14 cellular contexts compared by ENCODE assay signal in genomic region chr21:38815060-38815405, GRCh38. TPM values are rescaled to one million over a fixed set of nuclear protein-coding genes. Genes with fewer than 3 reads are reported as not detected.
DNase-seq lines count a peak whose midpoint lies in the region; ATAC-seq, FAIRE-seq and TF ChIP-seq lines count a peak whose summit lies in the region.
"Had no signal": no experiment of that assay in that cellular context is flagged by ENCODE, and none has a peak within 500 bp of the region (broad histone marks: within the 10 kb centered on the region; RNA-seq: fewer than 3 reads in every experiment).

No MANE protein-coding gene starts in this region.

- H3K18ac ChIP-seq in mesenchymal stem cell (ENCODE audit: low read depth in 1 of 2, low read length in 2 of 2) = no peak overlapping the region

- H3K4me3 ChIP-seq in liver (ENCODE audit: low read depth in 1 of 3, low read length in 3 of 3) (no peak overlapping the region), HepG2 (replicated peaks in 1 of 3; ENCODE audit: insufficient read depth in 1 of 3, low read depth in 2 of 3, low read length in 3 of 3) (no peak overlapping the region), mesenchymal stem cell (ENCODE audit: insufficient read depth in 1 of 2, low read depth in 1 of 2, low read length in 2 of 2) (no peak overlapping the region), gastroesophageal sphincter (no peak overlapping the region)

- no peak for TF ChIP-seq EP300 in HepG2 (IDR thresholded peaks at IDR 0.05; ENCODE audit: low read depth in 2 of 2, low read length in 2 of 2)
- TF ChIP-seq EP300 in HepG2 (CRISPR knock-in tag; IDR thresholded peaks at IDR 0.05; ENCODE audit: borderline replicate concordance) = no peak
- no peak for TF ChIP-seq EP300 in gastroesophageal sphincter (IDR thresholded peaks at IDR 0.05)

- H3K9ac ChIP-seq in liver (ENCODE audit: low read depth in 1 of 2, low read length in 2 of 2) (no peak overlapping the region), HepG2 (ENCODE audit: insufficient read depth, low read depth, low read length) (no peak overlapping the region), mesenchymal stem cell (ENCODE audit: low read length) (no peak overlapping the region)

- DNase-seq in HepG2 (ENCODE audit: low spot score) = no peak
- peak; percentile 74 for DNase-seq in amniotic epithelial cell (ENCODE audit: low read depth)
- peak; percentile 57 for DNase-seq in mesenchymal stem cell
- DNase-seq in H4 (ENCODE audit: low spot score) = no peak
- no peak for DNase-seq in mesothelial cell of epicardium (ENCODE audit: low spot score in 2 of 2, unreplicated experiment in 2 of 2)
- DNase-seq: activated CD4-positive, alpha-beta memory T cell treated with anti-CD3 and anti-CD28 coated beads for 36 hours; activated naive CD4-positive, alpha-beta T cell treated with anti-CD3 and anti-CD28 coated beads for 36 hours; GOT3; NCI-H226; posterior cingulate gyrus had no signal

- no peak overlapping the region for H2BK12ac ChIP-seq in mesenchymal stem cell (ENCODE audit: low read length in 2 of 2)

- peaks cover 27% of the 10 kb centered on the region for H3K79me1 ChIP-seq in mesenchymal stem cell (replicated peaks; ENCODE audit: low read length, poor library complexity, severe bottlenecking)

- in situ Hi-C loops in HepG2 (cut with HindIII; ENCODE audit: extremely low pct_ligation_motif_present, low pct_unique_long_range_greater_than_20kb) = no loop called here

- H3K27me3 Mint-ChIP-seq in mesothelial cell of epicardium (ENCODE audit: low read depth) = no peaks in the 10 kb centered on the region
- H3K27me3 Mint-ChIP-seq: activated CD4-positive, alpha-beta memory T cell treated with anti-CD3 and anti-CD28 coated beads for 36 hours had no signal

- no peak overlapping the region for H2BK5ac ChIP-seq in mesenchymal stem cell (ENCODE audit: low read depth, low read length, poor library complexity, severe bottlenecking)

- no peak overlapping the region for H4K91ac ChIP-seq in mesenchymal stem cell (ENCODE audit: low read length)

- peaks cover 6 to 39% (median 19%) of the 10 kb centered on the region in 4 donors for H3K4me1 ChIP-seq in liver (ENCODE audit: control insufficient read depth in 4 of 4, insufficient read depth in 4 of 4, low read length in 3 of 4)
- peaks cover 63% of the 10 kb centered on the region for H3K4me1 ChIP-seq in HepG2 (ENCODE audit: insufficient read depth, low read length)
- H3K4me1 ChIP-seq in mesenchymal stem cell (ENCODE audit: control insufficient read depth, insufficient read depth, low read depth, low read length) = peaks cover 14% of the 10 kb centered on the region
- peaks cover 2 to 75% (median 8%) of the 10 kb centered on the region in 3 donors for H3K4me1 ChIP-seq in gastroesophageal sphincter

- TF ChIP-seq RAD21 in liver (IDR thresholded peaks at IDR 0.05) = no peak
- no peak for TF ChIP-seq RAD21 in HepG2 (CRISPR knock-in tag; IDR thresholded peaks at IDR 0.05)

- H3K4me1 Mint-ChIP-seq in mesothelial cell of epicardium = peaks cover 18% of the 10 kb centered on the region

- intact Hi-C loops in HepG2 (cut with micrococcal nuclease; ENCODE audit: unreplicated experiment) = no loop called here

- H3K14ac ChIP-seq in mesenchymal stem cell (ENCODE audit: low read length in 2 of 2) = no peak overlapping the region

- CTCF ChIA-PET in HepG2 (lab: Yijun Ruan, JAX; ENCODE audit: low intra/inter-chr PET ratio, low total read pairs) = no interaction called here

- TF ChIP-seq POLR2A in HepG2 (IDR thresholded peaks at IDR 0.05; ENCODE audit: insufficient read depth in 1 of 2, low read depth in 2 of 2, low read length in 2 of 2) = no peak
- no peak for TF ChIP-seq POLR2A in gastroesophageal sphincter (IDR thresholded peaks at IDR 0.05)

- H3K36me3 Mint-ChIP-seq in mesothelial cell of epicardium = peaks cover 64% of the 10 kb centered on the region

- H3K4ac ChIP-seq in mesenchymal stem cell (ENCODE audit: low read depth in 1 of 2, low read length in 2 of 2) = no peak overlapping the region

- H2AFZ ChIP-seq in HepG2 (ENCODE audit: low read length) (no peak overlapping the region), mesenchymal stem cell (ENCODE audit: low read depth, low read length) (no peak overlapping the region)

- ATAC-seq in HepG2 = no peak
- no peak for ATAC-seq in GM18520 (IDR thresholded peaks at IDR 0.05; ENCODE audit: unreplicated experiment)
- ATAC-seq in gastroesophageal sphincter = no peak

- peaks cover 4% of the 10 kb centered on the region for H3K9me3 Mint-ChIP-seq in mesothelial cell of epicardium
- H3K9me3 Mint-ChIP-seq: activated CD4-positive, alpha-beta memory T cell treated with anti-CD3 and anti-CD28 coated beads for 36 hours; activated naive CD4-positive, alpha-beta T cell treated with anti-CD3 and anti-CD28 coated beads for 36 hours had no signal

- no peak overlapping the region for H4K8ac ChIP-seq in mesenchymal stem cell (ENCODE audit: low read length)

- WGBS in liver = 79% methylated on average over 2 of the region's 2 CpGs
- WGBS in HepG2 (ENCODE audit: low lambda C conversion rate) = 81% methylated on average over 2 of the region's 2 CpGs
- no CpG with 5 or more reads among the region's 2 CpGs for WGBS in mesenchymal stem cell
- WGBS in gastroesophageal sphincter (ENCODE audit: low coverage in 1 of 2), 2 donors = 67 to 100% methylated on average over 2 of the region's 2 CpGs

- peaks cover 44% of the 10 kb centered on the region for H3K79me2 ChIP-seq in HepG2 (ENCODE audit: insufficient read depth, low read length)

- no peak overlapping the region for H3K27ac Mint-ChIP-seq in mesothelial cell of epicardium
- H3K27ac Mint-ChIP-seq: activated CD4-positive, alpha-beta memory T cell treated with anti-CD3 and anti-CD28 coated beads for 36 hours; activated naive CD4-positive, alpha-beta T cell treated with anti-CD3 and anti-CD28 coated beads for 36 hours had no signal

- no peaks in the 10 kb centered on the region for H3K27me3 ChIP-seq in liver (ENCODE audit: control insufficient read depth in 4 of 4, insufficient read depth in 4 of 4, low read length in 3 of 4)
- H3K27me3 ChIP-seq in HepG2 (ENCODE audit: control insufficient read depth in 1 of 2, insufficient read depth in 2 of 2, low read length in 2 of 2) = no peaks in the 10 kb centered on the region
- no peaks in the 10 kb centered on the region for H3K27me3 ChIP-seq in mesenchymal stem cell (ENCODE audit: control insufficient read depth in 1 of 2, insufficient read depth in 1 of 2, low read length in 2 of 2)
- H3K27me3 ChIP-seq in gastroesophageal sphincter = no peaks in the 10 kb centered on the region

- POLR2A ChIA-PET in HepG2 (lab: Yijun Ruan, JAX) = no interaction called here

- no TSS peak for BruUV-seq in HepG2 (replicated peaks; lab: Mats Ljungman, UMichigan)

- no peak for TF ChIP-seq CTCF in liver (IDR thresholded peaks at IDR 0.05; ENCODE audit: low read depth, low read length, missing input control)
- TF ChIP-seq CTCF in HepG2 (CRISPR knock-in tag; IDR thresholded peaks at IDR 0.05) = no peak
- no peak for TF ChIP-seq CTCF in gastroesophageal sphincter (IDR thresholded peaks at IDR 0.05)
- no peak for TF ChIP-seq CTCF in mesothelial cell of epicardium (IDR thresholded peaks at IDR 0.05; ENCODE audit: unreplicated experiment)

- peaks cover 27% of the 10 kb centered on the region for H4K20me1 ChIP-seq in HepG2 (ENCODE audit: insufficient read depth, low read length)

- H3K36me3 ChIP-seq in liver (ENCODE audit: control insufficient read depth in 4 of 4, insufficient read depth in 3 of 4, low read depth in 1 of 4, low read length in 3 of 4) (peaks cover 29 to 88% (median 76%) of the 10 kb centered on the region in 4 donors), HepG2 (replicated peaks in 1 of 2; ENCODE audit: control insufficient read depth in 1 of 2, insufficient read depth in 2 of 2, low read length in 2 of 2) (peaks cover 42 to 93% of the 10 kb centered on the region in 2 experiments), mesenchymal stem cell (ENCODE audit: control insufficient read depth in 1 of 2, insufficient read depth in 2 of 2, low read depth in 1 of 2, low read length in 2 of 2) (peaks cover 45 to 76% of the 10 kb centered on the region in 2 experiments), gastroesophageal sphincter (peaks cover 0 to 96% of the 10 kb centered on the region in 2 donors)

- FAIRE-seq in HepG2 (lab: Jason Lieb, UNC) = no peak
- FAIRE-seq: urothelium cell line had no signal

- no peak overlapping the region for H3K23ac ChIP-seq in mesenchymal stem cell (ENCODE audit: low read length in 2 of 2)

- H3K9me3 ChIP-seq in liver (ENCODE audit: control insufficient read depth in 4 of 4, low read length in 3 of 4) (no peaks in the 10 kb centered on the region), HepG2 (ENCODE audit: low read length) (no peaks in the 10 kb centered on the region), mesenchymal stem cell (ENCODE audit: control insufficient read depth, low read length) (peaks cover 5% of the 10 kb centered on the region), gastroesophageal sphincter (no peaks in the 10 kb centered on the region)

- H2BK120ac ChIP-seq in mesenchymal stem cell (ENCODE audit: low read depth, low read length) = no peak overlapping the region

- no peak overlapping the region for H3K4me3 Mint-ChIP-seq in mesothelial cell of epicardium
- H3K4me3 Mint-ChIP-seq: activated CD4-positive, alpha-beta memory T cell treated with anti-CD3 and anti-CD28 coated beads for 36 hours; activated naive CD4-positive, alpha-beta T cell treated with anti-CD3 and anti-CD28 coated beads for 36 hours had no signal

- peak overlapping the region; percentile 52 to 99 for H3K27ac ChIP-seq in liver (ENCODE audit: low read depth in 1 of 2, low read length in 2 of 2)
- H3K27ac ChIP-seq in HepG2 (ENCODE audit: extremely low read length, insufficient read depth, low read length) = no peak overlapping the region
- no peak overlapping the region for H3K27ac ChIP-seq in mesenchymal stem cell (ENCODE audit: low read length, poor library complexity, severe bottlenecking)
- peak overlapping the region in 2 of 4 donors; percentile 30 to 32 for H3K27ac ChIP-seq in gastroesophageal sphincter

- H2BK15ac ChIP-seq in mesenchymal stem cell (ENCODE audit: low read depth, poor library complexity, severe bottlenecking) = no peak overlapping the region

- H2AK5ac ChIP-seq in mesenchymal stem cell (ENCODE audit: low read length, severe bottlenecking) = no peak overlapping the region

- H3K4me2 ChIP-seq in HepG2 (ENCODE audit: low read depth, low read length) = no peak overlapping the region
- no peak overlapping the region for H3K4me2 ChIP-seq in mesenchymal stem cell (ENCODE audit: low read length, poor library complexity, severe bottlenecking)

RNA-seq across cellular contexts. Expression of gene ETS2, which starts 9.3 kb away (rescaled TPM):
- total RNA-seq in liver (10 to 100 TPM; 20.2 to 90.7 TPM), HepG2 (2016; rRNA removed; fragmentation: Illumina TruSeq; extraction: Trizol) (24.6 and 28.2 TPM in 2 replicates), gastroesophageal sphincter (100 to 1,000 TPM in 1 of 4 donors, 10 to 100 TPM in 3; 50.9 to 169 (median 63.5) TPM), mesothelial cell of epicardium (29.6 to 32.5 TPM (median 30.5 TPM) in 3 replicates)
- polyA plus RNA-seq in liver (10 to 100 TPM; 40.8 to 42.8 TPM), HepG2 (2011; rRNA removed) (64.4 and 71.4 TPM in 2 replicates)
- 3.8 and 4.0 TPM in 2 replicates for total RNA-seq in HepG2 (2016; cell fraction: cytosol; rRNA removed; fragmentation: Illumina TruSeq; extraction: Trizol; ENCODE audit: low read depth)
- total RNA-seq in HepG2 (2016; cell fraction: insoluble cytoplasmic fraction; rRNA removed; fragmentation: Illumina TruSeq; extraction: Trizol) = 23.9 and 25.8 TPM in 2 replicates
- 12.7 and 13.7 TPM in 2 replicates for total RNA-seq in HepG2 (2016; cell fraction: membrane; rRNA removed; fragmentation: Illumina TruSeq; extraction: Trizol)
- total RNA-seq in HepG2 (2016; cell fraction: nucleus; rRNA removed; fragmentation: Illumina TruSeq; extraction: Trizol) = 18.7 and 22.0 TPM in 2 replicates
- polyA plus RNA-seq in HepG2 (2011; cell fraction: cytosol; rRNA removed) = 35.2 and 41.5 TPM in 2 replicates
- 84.4 and 87.5 TPM in 2 replicates for polyA plus RNA-seq in HepG2 (2011; cell fraction: nucleus; rRNA removed)
- polyA plus RNA-seq in HepG2 (2012) = 88.7 and 93.9 TPM in 2 replicates
- polyA plus RNA-seq in HepG2 (2016; cell fraction: cytosol; fragmentation: Illumina TruSeq; extraction: Trizol; ENCODE audit: low read depth) = 4.9 and 5.3 TPM in 2 replicates
- 32.4 and 34.7 TPM in 2 replicates for polyA plus RNA-seq in HepG2 (2016; cell fraction: insoluble cytoplasmic fraction; fragmentation: Illumina TruSeq; extraction: Trizol; ENCODE audit: low read depth)
- polyA plus RNA-seq in HepG2 (2016; cell fraction: membrane; fragmentation: Illumina TruSeq; extraction: Trizol; ENCODE audit: low read depth) = 11.1 and 13.2 TPM in 2 replicates
- polyA plus RNA-seq in HepG2 (2016; cell fraction: nucleus; fragmentation: Illumina TruSeq; extraction: Trizol; ENCODE audit: insufficient read depth, low read depth) = 37.6 and 39.9 TPM in 2 replicates
- polyA minus RNA-seq in HepG2 (2011; rRNA and poly(A)+ RNA removed; ENCODE audit: low replicate concordance) = 29.2 and 54.2 TPM in 2 replicates
- 54.7 and 59.7 TPM in 2 replicates for polyA minus RNA-seq in HepG2 (2011; cell fraction: cytosol; rRNA and poly(A)+ RNA removed)
- polyA minus RNA-seq in HepG2 (2011; cell fraction: nucleus; rRNA and poly(A)+ RNA removed) = 39.1 and 52.8 TPM in 2 replicates
- 85.3 TPM for polyA plus RNA-seq in mesenchymal stem cell (2013, experiment 1 of 2)
- polyA plus RNA-seq in mesenchymal stem cell (2013, experiment 2 of 2) = 83.5 TPM
- 31.3 and 36.1 TPM in 2 replicates for total RNA-seq in H4 (2014; rRNA removed; shearing (Covaris generic))

Comparison
In these comparisons a context has a peak if more than half of its experiments do, and no peak if none do; other contexts are left out.
1. H3K27ac ChIP-seq: peak in liver (2 of 2); none in HepG2 (single experiment) and mesenchymal stem cell (single experiment).
2. DNase-seq: peak in amniotic epithelial cell (single experiment) and mesenchymal stem cell (single experiment); none in HepG2 (single experiment), H4 (single experiment) and mesothelial cell of epicardium (0 of 2).